ENCODE assay signal across 8 cellular contexts in the genomic region with DNA sequence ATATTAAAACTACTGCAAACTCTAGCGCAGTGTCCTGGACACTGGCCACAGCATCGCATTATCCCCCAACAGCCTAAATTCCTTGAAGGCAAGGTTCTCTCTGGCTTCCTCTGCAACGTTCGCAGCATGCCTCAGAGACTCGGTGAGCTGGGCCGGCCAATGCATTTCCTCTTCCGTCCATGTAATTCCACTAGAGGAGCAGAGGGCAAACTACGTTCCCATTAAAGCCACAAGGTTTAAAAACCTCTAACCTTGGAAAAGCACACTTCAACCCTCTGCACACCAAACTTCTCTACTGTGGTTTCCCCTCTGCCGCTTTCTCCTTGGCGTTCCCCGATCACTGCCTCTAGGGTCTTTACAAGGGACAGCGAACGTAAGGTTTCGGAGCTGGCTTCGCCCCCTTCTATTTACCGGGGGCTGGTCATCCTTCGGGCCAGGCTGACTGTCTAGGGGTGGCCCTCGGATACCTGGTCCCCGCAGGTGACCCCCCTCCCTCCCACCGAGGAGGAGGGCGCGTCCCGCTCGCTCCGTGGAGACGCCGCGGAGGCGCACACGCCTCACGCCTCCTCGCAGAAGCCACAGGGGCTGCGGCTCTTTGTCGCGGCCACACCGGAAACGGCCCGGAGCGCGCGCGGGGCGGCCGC. TPM values are rescaled to one million over a fixed set of nuclear protein-coding genes. Genes with fewer than 3 reads are reported as not detected.
A peak's percentile ranks its signal among the peaks of the same experiment; 100 is the strongest.
DNase-seq lines count a peak whose midpoint lies in the region; ATAC-seq and TF ChIP-seq lines count a peak whose summit lies in the region.

No MANE protein-coding gene starts in this region.

- H3K4me1 Mint-ChIP-seq in activated CD4-positive, alpha-beta T cell treated with anti-CD3 and anti-CD28 coated beads for 36 hours, result peaks cover 34% of the 10 kb centered on the region
- H3K4me1 Mint-ChIP-seq in T-helper 17 cell (peaks cover 31% of the 10 kb centered on the region), endothelial cell (ENCODE audit: unreplicated experiment) (peaks cover 32% of the 10 kb centered on the region)

- H3K27ac Mint-ChIP-seq in activated CD4-positive, alpha-beta T cell treated with anti-CD3 and anti-CD28 coated beads for 36 hours, result peak overlapping the region; percentile 67
- H3K27ac Mint-ChIP-seq in T-helper 17 cell (peak overlapping the region; percentile 27), endothelial cell (ENCODE audit: unreplicated experiment) (peak overlapping the region; percentile 96)

- ATAC-seq in activated CD4-positive, alpha-beta T cell treated with anti-CD3 and anti-CD28 coated beads for 36 hours, result peak; percentile 38
- peak; percentile 59 for ATAC-seq in T-helper 17 cell

- no peaks in the 10 kb centered on the region for H3K9me3 ChIP-seq in T-helper 17 cell (ENCODE audit: control insufficient read depth, low read length, poor library complexity, severe bottlenecking)
- H3K9me3 ChIP-seq in mononuclear cell (ENCODE audit: low read depth, low read length), result no peaks in the 10 kb centered on the region
- H3K9me3 ChIP-seq in tibial artery, result peaks cover 0 to 2% (median 0%) of the 10 kb centered on the region in 3 donors

- H3K27me3 Mint-ChIP-seq in activated CD4-positive, alpha-beta T cell treated with anti-CD3 and anti-CD28 coated beads for 36 hours, result no peaks in the 10 kb centered on the region
- no peaks in the 10 kb centered on the region for H3K27me3 Mint-ChIP-seq in T-helper 17 cell
- peaks cover 6% of the 10 kb centered on the region for H3K27me3 Mint-ChIP-seq in endothelial cell (ENCODE audit: unreplicated experiment)

- intact Hi-C loops in activated CD4-positive, alpha-beta T cell treated with anti-CD3 and anti-CD28 coated beads for 36 hours (cut with DNase I, micrococcal nuclease), result loop anchor here (1.0 to 5.0 kb wide), 6 partner anchors 19 to 1713 kb away; partner anchors contain the start of gene CENPF (in 2 of the 2)
- intact Hi-C loops in tibial artery (cut with DNase I; ENCODE audit: low total_unique reads), result no loop called here

- H3K4me1 ChIP-seq in mononuclear cell (ENCODE audit: insufficient read depth, low read length) (peaks cover 24% of the 10 kb centered on the region), tibial artery (peaks cover 0 to 27% (median 13%) of the 10 kb centered on the region in 4 donors)

- no peaks in the 10 kb centered on the region for H3K36me3 Mint-ChIP-seq in activated CD4-positive, alpha-beta T cell treated with anti-CD3 and anti-CD28 coated beads for 36 hours (ENCODE audit: low read depth)
- H3K36me3 Mint-ChIP-seq in T-helper 17 cell (ENCODE audit: low read depth) (no peaks in the 10 kb centered on the region), endothelial cell (ENCODE audit: low read depth, unreplicated experiment) (peaks cover 18% of the 10 kb centered on the region)

- no peaks in the 10 kb centered on the region for H3K27me3 ChIP-seq in mononuclear cell (ENCODE audit: insufficient read depth, low read length)
- H3K27me3 ChIP-seq in tibial artery, result no peaks in the 10 kb centered on the region

- POLR2A ChIA-PET in activated CD4-positive, alpha-beta T cell treated with anti-CD3 and anti-CD28 coated beads for 36 hours (lab: Charles Lee), result interaction anchor here (0.6 kb wide), 2 partner anchors 640 to 1884 kb away, joined by 3 read pairs; no protein-coding TSS in a partner anchor

- DNase-seq in activated CD4-positive, alpha-beta T cell treated with anti-CD3 and anti-CD28 coated beads for 36 hours, result peak; percentile 41
- DNase-seq in activated CD4-positive, alpha-beta T cell treated with anti-CD3 and anti-CD28 coated beads, Interleukin-2, amount 50 U/mL, for 1 hour, result no peak
- DNase-seq in H4 (ENCODE audit: low spot score), result peak; percentile 15
- DNase-seq in Jurkat, Clone E6-1 (ENCODE audit: low read depth, low spot score), result peak; percentile 19
- no peak for DNase-seq in T-helper 17 cell
- peak; percentile 57 for DNase-seq in endothelial cell (ENCODE audit: low spot score)
- DNase-seq in tibial artery, result peak in 1 of 2 donors; percentile 37

- no peaks in the 10 kb centered on the region for H3K9me3 Mint-ChIP-seq in activated CD4-positive, alpha-beta T cell treated with anti-CD3 and anti-CD28 coated beads for 36 hours (ENCODE audit: low read depth)
- H3K9me3 Mint-ChIP-seq in endothelial cell (ENCODE audit: unreplicated experiment), result no peaks in the 10 kb centered on the region

- H3K4me3 Mint-ChIP-seq in activated CD4-positive, alpha-beta T cell treated with anti-CD3 and anti-CD28 coated beads for 36 hours, result peak overlapping the region; percentile 74
- H3K4me3 Mint-ChIP-seq in T-helper 17 cell (peak overlapping the region; percentile 95), endothelial cell (ENCODE audit: unreplicated experiment) (peak overlapping the region; percentile 92)

- CTCF ChIA-PET in activated CD4-positive, alpha-beta T cell treated with anti-CD3 and anti-CD28 coated beads for 36 hours (lab: Charles Lee), result interaction anchor here (1.0 to 2.3 kb wide), 3 partner anchors 13 to 52 kb away, joined by 3 to 13 read pairs (median 3); no protein-coding TSS in a partner anchor

- H3K4me3 ChIP-seq in Jurkat, Clone E6-1 (ENCODE audit: low read length), result peak overlapping the region; percentile 88
- H3K4me3 ChIP-seq in mononuclear cell (ENCODE audit: low read length), result peak overlapping the region; percentile 71
- H3K4me3 ChIP-seq in tibial artery, result peak overlapping the region; percentile 92 to 95

- no peak for TF ChIP-seq CTCF in endothelial cell (IDR thresholded peaks at IDR 0.05; ENCODE audit: unreplicated experiment)
- no peak for TF ChIP-seq CTCF in tibial artery (IDR thresholded peaks at IDR 0.05)

- no peaks in the 10 kb centered on the region for H3K36me3 ChIP-seq in tibial artery

- H3K27ac ChIP-seq in tibial artery, result peak overlapping the region; percentile 79 to 83

RNA-seq across cellular contexts. Expression of gene SMYD2, which starts 0.5 kb away (rescaled TPM):
- 10 to 100 TPM; 38.2 to 40.1 TPM for total RNA-seq in activated CD4-positive, alpha-beta T cell treated with anti-CD3 and anti-CD28 coated beads for 36 hours
- 71.8 and 73.4 TPM in 2 replicates for total RNA-seq in H4 (2014; rRNA removed; shearing (Covaris generic))
- 68.9 TPM for polyA plus RNA-seq in Jurkat, Clone E6-1 (2012; ENCODE audit: insufficient read depth, insufficient read length)
- 10 to 100 TPM; 27.1 to 33.2 TPM for total RNA-seq in T-helper 17 cell
- 44.1 TPM for total RNA-seq in endothelial cell (ENCODE audit: unreplicated experiment)
- 18.9 TPM for total RNA-seq in mononuclear cell

Comparison
In these comparisons a context has a peak if more than half of its experiments do, and no peak if none do; other contexts are left out.
1. DNase-seq: peak in activated CD4-positive, alpha-beta T cell treated with anti-CD3 and anti-CD28 coated beads for 36 hours (single experiment), H4 (single experiment), Jurkat, Clone E6-1 (single experiment) and endothelial cell (single experiment); none in activated CD4-positive, alpha-beta T cell treated with anti-CD3 and anti-CD28 coated beads, Interleukin-2, amount 50 U/mL, for 1 hour (single experiment) and T-helper 17 cell (0 of 3).
2. H3K27ac Mint-ChIP-seq: peak in every context shown above with its lines; median percentile 96 in endothelial cell; 67 in activated CD4-positive, alpha-beta T cell treated with anti-CD3 and anti-CD28 coated beads for 36 hours; 27 in T-helper 17 cell.
3. Peak in every context shown above with its lines, with median percentiles within 50 percentile points of each other: H3K4me3 Mint-ChIP-seq and H3K4me3 ChIP-seq.